8 cellular contexts compared by ENCODE assay signal in the genomic region with DNA sequence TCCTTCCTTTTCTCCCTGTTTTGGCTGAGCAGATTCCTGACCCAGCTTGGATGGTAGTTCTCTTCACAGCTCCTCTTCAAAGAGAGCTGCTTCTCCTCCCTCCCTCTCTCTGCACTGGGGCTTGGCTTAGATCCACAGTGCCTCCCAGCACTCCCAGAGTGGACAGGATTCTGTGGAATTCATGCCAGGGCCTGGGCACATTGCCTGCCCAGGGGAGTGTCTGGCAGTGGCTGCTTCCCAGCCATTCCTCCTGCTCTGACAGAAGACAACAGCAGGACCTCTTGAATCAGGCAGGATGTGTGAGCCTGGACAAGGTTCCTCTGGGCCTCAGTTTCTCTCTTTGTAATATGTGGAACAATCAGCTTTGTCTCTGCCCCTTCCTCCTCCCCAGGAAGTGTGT. TPM values are rescaled to one million over a fixed set of nuclear protein-coding genes. Genes with fewer than 3 reads are reported as not detected.
DNase-seq lines count a peak whose midpoint lies in the region; ATAC-seq and TF ChIP-seq lines count a peak whose summit lies in the region.

No MANE protein-coding gene starts in this region.

- H3F3A ChIP-seq in GM23338 (replicated peaks; ENCODE audit: low read depth): peaks cover 6% of the 10 kb centered on the region

- DNase-seq in LHCN-M2 (ENCODE audit: low read depth) (peak; percentile 58), astrocyte of the hippocampus (ENCODE audit: low read depth, low spot score) (peak; percentile 95), hepatocyte (ENCODE audit: low spot score) (peak; percentile 50), substantia nigra (lab: John Stamatoyannopoulos, UW) (peak in 33 of 49 donors; percentile 16 to 87 (median 55)), GM23338 (ENCODE audit: low spot score) (no peak), DMS153 treated with DMSO at 0.1 percent for 48 hours (lab: John Stamatoyannopoulos, UW; ENCODE audit: unreplicated experiment) (no peak)
- DNase-seq in stimulated activated naive CD4-positive, alpha-beta T cell (lab: John Stamatoyannopoulos, UW): no peak

- H3K4me2 ChIP-seq in hepatocyte: no peak overlapping the region
- no peak overlapping the region for H3K4me2 ChIP-seq in GM23338

- H3K27ac ChIP-seq in hepatocyte (no peak overlapping the region), substantia nigra (ENCODE audit: low read depth, low read length, poor library complexity, severe bottlenecking) (no peak overlapping the region), GM23338 (ENCODE audit: low read depth) (no peak overlapping the region)

- H3K4me3 Mint-ChIP-seq in GM23338: no peak overlapping the region

- H2AFZ ChIP-seq in hepatocyte (no peak overlapping the region), GM23338 (no peak overlapping the region)

- ATAC-seq in HG02884 (IDR thresholded peaks at IDR 0.05; ENCODE audit: unreplicated experiment) (no peak), GM23338 (no peak)

- H3K9me2 ChIP-seq in hepatocyte (replicated peaks; ENCODE audit: insufficient read depth) (no peaks in the 10 kb centered on the region), GM23338 (ENCODE audit: insufficient read depth) (no peaks in the 10 kb centered on the region)

- H3K4me1 ChIP-seq in hepatocyte (ENCODE audit: insufficient read depth) (peaks cover 13% of the 10 kb centered on the region), GM23338 (ENCODE audit: insufficient read depth) (no peaks in the 10 kb centered on the region)

- no peaks in the 10 kb centered on the region for H4K20me1 ChIP-seq in hepatocyte (ENCODE audit: insufficient read depth, poor library complexity, severe bottlenecking)
- H4K20me1 ChIP-seq in GM23338 (replicated peaks; ENCODE audit: insufficient read depth): no peaks in the 10 kb centered on the region

- H3K9me3 ChIP-seq in hepatocyte (ENCODE audit: low read depth): no peaks in the 10 kb centered on the region

- no peak overlapping the region for H3K27ac Mint-ChIP-seq in GM23338

- H3K4me3 ChIP-seq in hepatocyte (no peak overlapping the region), GM23338 (no peak overlapping the region)

- no peaks in the 10 kb centered on the region; the same call in 2 of the 3 replicates for H3K36me3 Mint-ChIP-seq in GM23338 (ENCODE audit: low read depth)

- H3K36me3 ChIP-seq in hepatocyte (replicated peaks; ENCODE audit: insufficient read depth, low read depth): no peaks in the 10 kb centered on the region
- H3K36me3 ChIP-seq in GM23338 (ENCODE audit: insufficient read depth): no peaks in the 10 kb centered on the region

- H3K79me2 ChIP-seq in hepatocyte (no peaks in the 10 kb centered on the region), GM23338 (replicated peaks; ENCODE audit: insufficient read depth) (no peaks in the 10 kb centered on the region)

- no peaks in the 10 kb centered on the region for H3K4me1 Mint-ChIP-seq in GM23338

- TF ChIP-seq CTCF in hepatocyte (IDR thresholded peaks at IDR 0.05; ENCODE audit: poor library complexity): no peak
- TF ChIP-seq CTCF in GM23338 (conservative IDR thresholded peaks at IDR 0.05; ENCODE audit: low read depth in 2 of 2): no peak

- no peaks in the 10 kb centered on the region for H3K9me3 Mint-ChIP-seq in GM23338

- peaks cover 33% of the 10 kb centered on the region for H3K27me3 Mint-ChIP-seq in GM23338 (ENCODE audit: insufficient read depth, low read depth, poor library complexity)

- peaks cover 34% of the 10 kb centered on the region for H3K27me3 ChIP-seq in hepatocyte
- peaks cover 36% of the 10 kb centered on the region for H3K27me3 ChIP-seq in GM23338 (ENCODE audit: insufficient read depth)

TF ChIP-seq in GM23338, 12 proteins besides CTCF, POLR2A, EP300 and RAD21 (continues in another document):
- TF ChIP-seq STAT1 (IDR thresholded peaks at IDR 0.05; ENCODE audit: unreplicated experiment): no peak
- no peak for TF ChIP-seq ZNF114 (CRISPR knock-in tag; IDR thresholded peaks at IDR 0.05)
- TF ChIP-seq EZH2phosphoT487 (IDR thresholded peaks at IDR 0.05; ENCODE audit: unreplicated experiment): no peak
- no peak for TF ChIP-seq CREB1 (CRISPR knock-in tag; IDR thresholded peaks at IDR 0.05; ENCODE audit: low read depth)
- TF ChIP-seq POLR2AphosphoS5 (IDR thresholded peaks at IDR 0.05; ENCODE audit: low read depth): no peak
- TF ChIP-seq EZH2 (IDR thresholded peaks at IDR 0.05; ENCODE audit: low read depth, unreplicated experiment): no peak
- TF ChIP-seq, protein P1, sequence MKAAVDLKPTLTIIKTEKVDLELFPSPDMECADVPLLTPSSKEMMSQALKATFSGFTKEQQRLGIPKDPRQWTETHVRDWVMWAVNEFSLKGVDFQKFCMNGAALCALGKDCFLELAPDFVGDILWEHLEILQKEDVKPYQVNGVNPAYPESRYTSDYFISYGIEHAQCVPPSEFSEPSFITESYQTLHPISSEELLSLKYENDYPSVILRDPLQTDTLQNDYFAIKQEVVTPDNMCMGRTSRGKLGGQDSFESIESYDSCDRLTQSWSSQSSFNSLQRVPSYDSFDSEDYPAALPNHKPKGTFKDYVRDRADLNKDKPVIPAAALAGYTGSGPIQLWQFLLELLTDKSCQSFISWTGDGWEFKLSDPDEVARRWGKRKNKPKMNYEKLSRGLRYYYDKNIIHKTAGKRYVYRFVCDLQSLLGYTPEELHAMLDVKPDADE (IDR thresholded peaks at IDR 0.05): no peak
- no peak for TF ChIP-seq NANOG (IDR thresholded peaks at IDR 0.05; ENCODE audit: borderline replicate concordance)
- no peak for TF ChIP-seq REST (IDR thresholded peaks at IDR 0.05; ENCODE audit: unreplicated experiment)

RNA-seq across cellular contexts. Expression of gene MMP28, which starts 4.5 kb away (rescaled TPM):
- not detected in 2 replicates for total RNA-seq in LHCN-M2 (2014; rRNA removed)
- polyA plus RNA-seq in LHCN-M2 (2012): 0.12 TPM
- 11.2 and 18.0 TPM in 2 replicates for total RNA-seq in hepatocyte
- 10.8 and 12.0 TPM in 2 replicates for polyA plus RNA-seq in hepatocyte
- total RNA-seq in GM23338 (2014; rRNA removed; shearing (Covaris generic)): not detected in 2 replicates
- polyA plus RNA-seq in GM23338 (2016; fragmentation: Nextera tagmentation; extraction: Ambion mirVana): not detected in 2 replicates

RNA-seq across cellular contexts. Expression of gene TAF15, which starts 9.3 kb away (rescaled TPM):
- 25.9 and 42.4 TPM in 2 replicates for total RNA-seq in LHCN-M2 (2014; rRNA removed)
- 173 TPM for polyA plus RNA-seq in LHCN-M2 (2012)
- total RNA-seq in hepatocyte: 36.1 and 48.2 TPM in 2 replicates
- 14.8 and 15.7 TPM in 2 replicates for polyA plus RNA-seq in hepatocyte
- 109 and 148 TPM in 2 replicates for total RNA-seq in GM23338 (2014; rRNA removed; shearing (Covaris generic))
- polyA plus RNA-seq in GM23338 (2016; fragmentation: Nextera tagmentation; extraction: Ambion mirVana): 28.2 and 33.8 TPM in 2 replicates

RNA-seq across cellular contexts. Expression of gene C17orf50, which starts 39.3 kb away (rescaled TPM):
- total RNA-seq in LHCN-M2 (2014; rRNA removed): not detected in 2 replicates
- not detected for polyA plus RNA-seq in LHCN-M2 (2012)
- total RNA-seq in hepatocyte: not detected in 2 replicates
- polyA plus RNA-seq in hepatocyte: not detected in 2 replicates
- 1.6 TPM in 1 of 2 replicates, not detected in the other for total RNA-seq in GM23338 (2014; rRNA removed; shearing (Covaris generic))
- polyA plus RNA-seq in GM23338 (2016; fragmentation: Nextera tagmentation; extraction: Ambion mirVana): 0.37 and 0.74 TPM in 2 replicates

RNA-seq across cellular contexts. Expression of gene GAS2L2, which starts 46.9 kb away (rescaled TPM):
- total RNA-seq in LHCN-M2 (2014; rRNA removed) (not detected in 2 replicates), hepatocyte (not detected in 2 replicates)
- 0.01 TPM for polyA plus RNA-seq in LHCN-M2 (2012)
- polyA plus RNA-seq in hepatocyte (not detected in 2 replicates), GM23338 (2016; fragmentation: Nextera tagmentation; extraction: Ambion mirVana) (0.06 TPM in 1 of 2 replicates, not detected in the other)
- total RNA-seq in GM23338 (2014; rRNA removed; shearing (Covaris generic)): not detected in 2 replicates

Comparison
In these comparisons a context has a peak if more than half of its experiments do, and no peak if none do; other contexts are left out.
1. DNase-seq: peak in LHCN-M2 (single experiment), astrocyte of the hippocampus (single experiment), hepatocyte (single experiment) and substantia nigra (33 of 49); none in stimulated activated naive CD4-positive, alpha-beta T cell (0 of 6), GM23338 (single experiment) and DMS153 treated with DMSO at 0.1 percent for 48 hours (single experiment).
2. RNA of gene MMP28, which starts 4.5 kb away (total RNA-seq): 11.2 to 18.0 TPM in hepatocyte; not detected in LHCN-M2 and not detected in GM23338; every median in the first group is over 10 times any median in the second.